20 cellular contexts compared by ENCODE assay signal in the genomic region with DNA sequence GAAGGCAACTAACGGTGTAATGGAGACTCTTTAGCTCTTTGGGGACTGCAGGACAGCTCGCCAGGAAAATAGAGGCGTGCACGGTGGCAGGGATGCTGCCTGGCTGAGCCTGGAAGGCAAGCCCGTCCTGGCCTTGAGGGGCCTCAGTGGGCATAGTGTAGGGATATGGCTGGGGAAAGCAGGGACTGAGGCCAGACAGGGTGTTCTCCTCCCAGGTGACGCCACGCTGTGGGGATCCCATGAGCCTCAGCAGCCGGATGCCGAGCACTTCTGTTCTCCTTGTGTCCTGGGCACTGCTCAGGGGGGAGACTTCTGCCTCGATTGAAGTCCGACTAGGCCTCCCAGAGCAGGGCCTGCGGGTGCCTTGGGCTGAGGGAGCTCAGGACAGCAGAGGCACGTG.
"Had no signal": no experiment of that assay in that cellular context is flagged by ENCODE, and none has a peak within 500 bp of the region (broad histone marks: within the 10 kb centered on the region; RNA-seq: fewer than 3 reads in every experiment).

No MANE protein-coding gene starts in this region.

- ATAC-seq: heart left ventricle; left colon; sciatic nerve; stimulated activated naive CD8-positive, alpha-beta T cell treated with anti-CD3 and anti-CD28 coated beads, Interleukin-15, Interleukin-2, amounts not matched to agents 100 U/mL and 50 U/mL, for 24 hours had no signal

- H3K4me1 ChIP-seq: colonic mucosa, tibial artery had no signal

- H3K4me3 Mint-ChIP-seq: nephron had no signal

- H3K36me3 Mint-ChIP-seq: naive B cell had no signal

- H3K27me3 Mint-ChIP-seq: naive B cell had no signal

- H3K36me3 ChIP-seq: colonic mucosa, tibial artery, upper lobe of right lung, vagina had no signal

- H3K27me3 ChIP-seq: colonic mucosa, heart left ventricle, spleen, tibial artery, upper lobe of right lung, vagina had no signal

- H3K9me3 ChIP-seq: colonic mucosa, heart left ventricle, spleen, tibial artery, upper lobe of right lung, vagina had no signal

- H3K9me3 Mint-ChIP-seq: naive B cell, nephron had no signal

- H3K4me3 ChIP-seq: colonic mucosa, heart left ventricle, lung, spleen, tibial artery, upper lobe of right lung, vagina had no signal

- DNase-seq: colonic mucosa; effector CD8-positive, alpha-beta T cell; foreskin melanocyte; hippocampal formation; left colon; left ventricle myocardium superior; mesendoderm; naive B cell; spleen; stimulated activated CD4-positive, alpha-beta T cell treated with anti-CD3 and anti-CD28 coated beads, Interleukin-15, amount 100 ng/mL, for 24 hours; stimulated activated CD4-positive, alpha-beta T cell treated with anti-CD3 and anti-CD28 coated beads, Interleukin-1b, Interleukin-23, amount 100 ng/mL, for 48 hours; stimulated activated CD4-positive, alpha-beta T cell treated with anti-CD3 and anti-CD28 coated beads, Interleukin-4, amount 100 ng/mL, for 4 hours; stimulated activated naive CD8-positive, alpha-beta T cell treated with anti-CD3 and anti-CD28 coated beads, Interleukin-15, Interleukin-2, amounts not matched to agents 100 U/mL and 50 U/mL, for 24 hours; upper lobe of right lung had no signal

- H3K27ac ChIP-seq: colonic mucosa, spleen, tibial artery, upper lobe of right lung had no signal
